In the genomic region with DNA sequence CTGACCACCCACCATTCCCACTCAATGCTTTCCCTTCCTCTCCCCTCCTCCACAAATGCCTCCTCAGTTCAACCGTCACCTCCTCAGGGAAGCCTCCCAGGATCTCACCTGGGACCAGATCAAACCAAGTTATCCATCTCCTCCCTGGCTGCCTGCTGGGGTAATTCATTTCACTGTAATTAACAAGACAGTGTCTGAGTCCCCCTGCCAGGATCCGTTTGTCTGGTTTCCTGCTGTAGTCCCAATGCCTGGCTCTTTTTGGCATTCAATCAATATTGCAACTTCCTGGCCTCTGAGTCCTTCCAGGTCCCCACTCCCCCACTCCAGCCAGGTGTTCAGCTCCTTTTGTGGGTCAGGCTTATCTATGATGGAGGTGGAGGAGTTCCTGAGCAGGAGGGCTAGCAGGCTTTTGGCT, we compare ENCODE assay signal across 25 cellular contexts.
A peak's percentile ranks its signal among the peaks of the same experiment; 100 is the strongest.
DNase-seq lines count a peak whose midpoint lies in the region; ATAC-seq and TF ChIP-seq lines count a peak whose summit lies in the region.
"Had no signal": no experiment of that assay in that cellular context is flagged by ENCODE, and none has a peak within 500 bp of the region (broad histone marks: within the 10 kb centered on the region; RNA-seq: fewer than 3 reads in every experiment).

No MANE protein-coding gene starts in this region.

- H3K9me3 Mint-ChIP-seq in activated CD4-positive, alpha-beta memory T cell treated with anti-CD3 and anti-CD28 coated beads for 36 hours, result no peaks in the 10 kb centered on the region
- H3K9me3 Mint-ChIP-seq: memory B cell; stimulated activated naive B cell treated with anti-CD40 and anti-IgM and Interleukin-4, amounts not matched to agents 10 μg/mL and 1 μg/mL and 100 μg/mL, for 72 hours had no signal

- peaks cover 16% of the 10 kb centered on the region for H3K27me3 Mint-ChIP-seq in activated CD4-positive, alpha-beta memory T cell treated with anti-CD3 and anti-CD28 coated beads for 36 hours

- intact Hi-C loops in activated CD4-positive, alpha-beta memory T cell treated with anti-CD3 and anti-CD28 coated beads for 36 hours (cut with micrococcal nuclease), result no loop called here

- H3K9me2 ChIP-seq in SK-N-SH, result no peaks in the 10 kb centered on the region

- no peak for ATAC-seq in GM18511 (IDR thresholded peaks at IDR 0.05; ENCODE audit: unreplicated experiment)
- ATAC-seq in GM21619 (IDR thresholded peaks at IDR 0.05; ENCODE audit: unreplicated experiment), result no peak
- ATAC-seq: activated CD8-positive, alpha-beta T cell treated with anti-CD3 and anti-CD28 coated beads, Interleukin-2, amount 10 ng/mL, durations not matched to agents 7 days and 5 days; foreskin keratinocyte; HCT116; heart left ventricle; left lobe of liver; psoas muscle; stimulated activated naive B cell treated with anti-CD40 and anti-IgM and Interleukin-4, amounts not matched to agents 10 μg/mL and 1 μg/mL and 100 μg/mL, for 72 hours; T-helper 17 cell; upper lobe of right lung had no signal

- H4K20me1 ChIP-seq in SK-N-SH (ENCODE audit: insufficient read depth), result no peaks in the 10 kb centered on the region

- no peak overlapping the region for H3K4me3 ChIP-seq in SK-N-SH (ENCODE audit: low read depth in 2 of 2, low read length in 1 of 2)
- H3K4me3 ChIP-seq in mesendoderm (ENCODE audit: low read length), result no peak overlapping the region
- H3K4me3 ChIP-seq: esophagus muscularis mucosa, heart left ventricle, psoas muscle, sigmoid colon, suprapubic skin, upper lobe of right lung had no signal

- DNase-seq in DMS153 treated with DMSO at 0.1 percent for 48 hours (lab: John Stamatoyannopoulos, UW; ENCODE audit: unreplicated experiment) (peak; percentile 81), NCI-H1105 treated with DMSO at 0.1 percent for 48 hours (lab: John Stamatoyannopoulos, UW) (peak; percentile 79), SK-N-SH (peak; percentile 50), mesendoderm (peak; percentile 57)
- no peak for DNase-seq in activated CD4-positive, alpha-beta memory T cell treated with anti-CD3 and anti-CD28 coated beads for 36 hours
- DNase-seq: activated CD8-positive, alpha-beta T cell treated with anti-CD3 and anti-CD28 coated beads, Interleukin-2, amount 10 ng/mL, durations not matched to agents 7 days and 5 days; activated T-cell treated with anti-CD3 and anti-CD28 coated beads for 4 hours; foreskin keratinocyte; heart left ventricle; NCI-H1436 treated with DMSO at 0.1 percent for 48 hours; NCI-H2171; NCI-H524; psoas muscle; stimulated activated naive B cell treated with anti-CD40 and anti-IgM and Interleukin-4, amounts not matched to agents 10 μg/mL and 1 μg/mL and 100 μg/mL, for 72 hours; T-helper 17 cell; upper lobe of right lung had no signal

- no peaks in the 10 kb centered on the region for H3K27me3 ChIP-seq in SK-N-SH (ENCODE audit: insufficient read depth)
- H3K27me3 ChIP-seq in mesendoderm (ENCODE audit: insufficient read depth, low read length, poor library complexity), result no peaks in the 10 kb centered on the region

- H3K18ac ChIP-seq in mesendoderm (ENCODE audit: low read length), result no peak overlapping the region

- H3K79me1 ChIP-seq in mesendoderm (ENCODE audit: low read length), result no peaks in the 10 kb centered on the region

- peak overlapping the region; percentile 17 for H3K4ac ChIP-seq in mesendoderm (ENCODE audit: low read depth, low read length)

- no peak overlapping the region for H2BK120ac ChIP-seq in mesendoderm (ENCODE audit: low read depth, low read length)

- no peak overlapping the region for H2BK15ac ChIP-seq in mesendoderm (replicated peaks; ENCODE audit: low read depth)

- H3K9me3 ChIP-seq in SK-N-SH, result no peaks in the 10 kb centered on the region
- H3K9me3 ChIP-seq: esophagus muscularis mucosa, heart left ventricle, psoas muscle, sigmoid colon, suprapubic skin, upper lobe of right lung had no signal

- H3K4me1 ChIP-seq in SK-N-SH (ENCODE audit: control insufficient read depth in 1 of 2, insufficient read depth in 2 of 2, low read depth in 1 of 2, low read length in 1 of 2) (peaks cover 0 to 14% of the 10 kb centered on the region in 2 experiments; a peak in 1 of 4 replicates), mesendoderm (ENCODE audit: control insufficient read depth, low read depth, low read length) (peaks cover 3% of the 10 kb centered on the region)
- H3K4me1 ChIP-seq: esophagus muscularis mucosa, foreskin keratinocyte, heart left ventricle, psoas muscle, sigmoid colon, suprapubic skin, upper lobe of right lung had no signal

- H3K23ac ChIP-seq in mesendoderm (ENCODE audit: low read length), result no peak overlapping the region

- no peak overlapping the region for H4K8ac ChIP-seq in mesendoderm (ENCODE audit: low read depth, low read length)

- H3K36me3 ChIP-seq in SK-N-SH (replicated peaks in 1 of 2; ENCODE audit: control insufficient read depth in 1 of 2, insufficient read depth in 2 of 2, low read length in 1 of 2) (no peaks in the 10 kb centered on the region), mesendoderm (ENCODE audit: control insufficient read depth, insufficient read depth, low read length) (no peaks in the 10 kb centered on the region)
- H3K36me3 ChIP-seq: esophagus muscularis mucosa, heart left ventricle, sigmoid colon, suprapubic skin, upper lobe of right lung had no signal

- no peak for TF ChIP-seq RAD21 in SK-N-SH (IDR thresholded peaks at IDR 0.05; ENCODE audit: low read length)

- no peak for TF ChIP-seq CTCF in SK-N-SH (IDR thresholded peaks at IDR 0.05)

- H4K5ac ChIP-seq in mesendoderm (ENCODE audit: low read length), result no peak overlapping the region

- H3K27ac ChIP-seq in SK-N-SH (ENCODE audit: low read depth in 2 of 2, low read length in 1 of 2), result no peak overlapping the region; a peak in 1 of 4 replicates
- peak overlapping the region; percentile 22 for H3K27ac ChIP-seq in mesendoderm (ENCODE audit: low read depth, low read length)
- H3K27ac ChIP-seq: esophagus muscularis mucosa, foreskin keratinocyte, heart left ventricle, psoas muscle, sigmoid colon, suprapubic skin, upper lobe of right lung had no signal

- CTCF ChIA-PET in SK-N-SH (lab: Yijun Ruan, JAX), result interaction anchor here (1.1 to 1.6 kb wide), 3 partner anchors 32 to 188 kb away, joined by 3 to 4 read pairs (median 3); no protein-coding TSS in a partner anchor
- CTCF ChIA-PET in activated CD4-positive, alpha-beta memory T cell treated with anti-CD3 and anti-CD28 coated beads for 36 hours (lab: Charles Lee), result no interaction called here

- H3K79me2 ChIP-seq in SK-N-SH (ENCODE audit: insufficient read depth), result no peaks in the 10 kb centered on the region
- H3K79me2 ChIP-seq in mesendoderm (ENCODE audit: control insufficient read depth, insufficient read depth, low read length), result no peaks in the 10 kb centered on the region

- POLR2A ChIA-PET in SK-N-SH (lab: Yijun Ruan, JAX), result no interaction called here
- POLR2A ChIA-PET in activated CD4-positive, alpha-beta memory T cell treated with anti-CD3 and anti-CD28 coated beads for 36 hours (lab: Charles Lee), result no interaction called here

- no peak overlapping the region for H3K27ac Mint-ChIP-seq in activated CD4-positive, alpha-beta memory T cell treated with anti-CD3 and anti-CD28 coated beads for 36 hours
- H3K27ac Mint-ChIP-seq: activated CD8-positive, alpha-beta T cell treated with anti-CD3 and anti-CD28 coated beads, Interleukin-2, amount 10 ng/mL, durations not matched to agents 7 days and 5 days; activated naive CD8-positive, alpha-beta T cell; memory B cell; stimulated activated naive B cell treated with anti-CD40 and anti-IgM and Interleukin-4, amounts not matched to agents 10 μg/mL and 1 μg/mL and 100 μg/mL, for 72 hours; T-helper 17 cell had no signal

- no peaks in the 10 kb centered on the region for H3K4me1 Mint-ChIP-seq in activated CD4-positive, alpha-beta memory T cell treated with anti-CD3 and anti-CD28 coated beads for 36 hours (ENCODE audit: low read depth)
- H3K4me1 Mint-ChIP-seq: memory B cell; stimulated activated naive B cell treated with anti-CD40 and anti-IgM and Interleukin-4, amounts not matched to agents 10 μg/mL and 1 μg/mL and 100 μg/mL, for 72 hours had no signal

- no peak overlapping the region for H2AFZ ChIP-seq in SK-N-SH (ENCODE audit: low read depth)

- H3K4me3 Mint-ChIP-seq in activated CD4-positive, alpha-beta memory T cell treated with anti-CD3 and anti-CD28 coated beads for 36 hours, result no peak overlapping the region
- H3K4me3 Mint-ChIP-seq: activated CD8-positive, alpha-beta T cell treated with anti-CD3 and anti-CD28 coated beads, Interleukin-2, amount 10 ng/mL, durations not matched to agents 7 days and 5 days; activated naive CD8-positive, alpha-beta T cell; memory B cell; stimulated activated naive B cell treated with anti-CD40 and anti-IgM and Interleukin-4, amounts not matched to agents 10 μg/mL and 1 μg/mL and 100 μg/mL, for 72 hours; T-helper 17 cell had no signal

- no peak overlapping the region for H3K56ac ChIP-seq in mesendoderm (ENCODE audit: low read length)

- no peak overlapping the region for H3K4me2 ChIP-seq in SK-N-SH
- H3K4me2 ChIP-seq in mesendoderm (ENCODE audit: low read length), result no peak overlapping the region

- H3K9ac ChIP-seq in SK-N-SH (no peak overlapping the region), mesendoderm (ENCODE audit: low read length) (no peak overlapping the region)

- no peak for TF ChIP-seq EP300 in SK-N-SH (IDR thresholded peaks at IDR 0.05; ENCODE audit: borderline replicate concordance in 1 of 2, low read depth in 1 of 2, low read length in 1 of 2)

- no peak overlapping the region for H2BK5ac ChIP-seq in mesendoderm (ENCODE audit: low read length)

- H3F3A ChIP-seq in SK-N-SH (replicated peaks; ENCODE audit: insufficient read depth), result no peaks in the 10 kb centered on the region

- no peak overlapping the region for H2AK5ac ChIP-seq in mesendoderm (ENCODE audit: low read length)

- 8% methylated on average over 2 of the region's 2 CpGs for WGBS in SK-N-SH (ENCODE audit: low lambda C conversion rate)
- WGBS in mesendoderm (ENCODE audit: extremely low coverage, insufficient coverage, low lambda C conversion rate), result no CpG with 5 or more reads among the region's 2 CpGs

- no peaks in the 10 kb centered on the region for H3K36me3 Mint-ChIP-seq in activated CD4-positive, alpha-beta memory T cell treated with anti-CD3 and anti-CD28 coated beads for 36 hours
- H3K36me3 Mint-ChIP-seq: activated naive CD8-positive, alpha-beta T cell; memory B cell; stimulated activated naive B cell treated with anti-CD40 and anti-IgM and Interleukin-4, amounts not matched to agents 10 μg/mL and 1 μg/mL and 100 μg/mL, for 72 hours had no signal

TF ChIP-seq in SK-N-SH, 30 proteins besides CTCF, POLR2A, EP300 and RAD21 (continues in another document):
- TF ChIP-seq EZH2phosphoT487 (IDR thresholded peaks at IDR 0.05; ENCODE audit: borderline replicate concordance, low read depth) (no peak), USF1 (IDR thresholded peaks at IDR 0.05; ENCODE audit: borderline replicate concordance, low read depth) (no peak), FOXM1 (IDR thresholded peaks at IDR 0.05; ENCODE audit: low read depth) (no peak), FOSL2 (IDR thresholded peaks at IDR 0.05; ENCODE audit: borderline replicate concordance, low read depth) (no peak)
